Comparison of ENCODE assay signal across 8 cellular contexts in genomic region chr1:210584439-210585113, GRCh38.
DNase-seq lines count a peak whose midpoint lies in the region; ATAC-seq and TF ChIP-seq lines count a peak whose summit lies in the region.

No MANE protein-coding gene starts in this region.

- no peak overlapping the region for H3K4me2 ChIP-seq in neural progenitor cell

- H3K4me1 Mint-ChIP-seq in activated T-cell treated with anti-CD3 and anti-CD28 coated beads, Interleukin-2, amount 50 U/mL, for 4 hours (ENCODE audit: low read depth): no peaks in the 10 kb centered on the region
- H3K4me1 Mint-ChIP-seq in neural progenitor cell: peaks cover 3% of the 10 kb centered on the region

- H3K27ac Mint-ChIP-seq in neural progenitor cell: no peak overlapping the region

- H3K79me2 ChIP-seq in neural progenitor cell (ENCODE audit: low read depth): no peaks in the 10 kb centered on the region

- ATAC-seq in GM21786 (IDR thresholded peaks at IDR 0.05; ENCODE audit: unreplicated experiment): peak; percentile 81
- ATAC-seq in activated T-cell treated with anti-CD3 and anti-CD28 coated beads, Interleukin-2, amount 50 U/mL, for 4 hours: peak; percentile 83 to 86

- no peaks in the 10 kb centered on the region for H3F3A ChIP-seq in neural progenitor cell (ENCODE audit: low read depth)

- TF ChIP-seq POLR2A in Peyer's patch (IDR thresholded peaks at IDR 0.05) (no peak), suprapubic skin (IDR thresholded peaks at IDR 0.05) (no peak)

- no peak for TF ChIP-seq EP300 in suprapubic skin (IDR thresholded peaks at IDR 0.05)

- no peak overlapping the region for H3K4me3 Mint-ChIP-seq in activated T-cell treated with anti-CD3 and anti-CD28 coated beads, Interleukin-2, amount 50 U/mL, for 4 hours
- no peak overlapping the region for H3K4me3 Mint-ChIP-seq in neural progenitor cell

- H3K27me3 ChIP-seq in Peyer's patch (no peaks in the 10 kb centered on the region), neural progenitor cell (no peaks in the 10 kb centered on the region), suprapubic skin (no peaks in the 10 kb centered on the region)

- no peaks in the 10 kb centered on the region for H3K36me3 ChIP-seq in Peyer's patch
- H3K36me3 ChIP-seq in neural progenitor cell: no peaks in the 10 kb centered on the region
- no peaks in the 10 kb centered on the region for H3K36me3 ChIP-seq in suprapubic skin

- H2AFZ ChIP-seq in neural progenitor cell (replicated peaks): no peak overlapping the region

- no peak overlapping the region for H3K4me3 ChIP-seq in Peyer's patch
- H3K4me3 ChIP-seq in neural progenitor cell: no peak overlapping the region
- no peak overlapping the region for H3K4me3 ChIP-seq in suprapubic skin

- H3K9me3 ChIP-seq in Peyer's patch: no peaks in the 10 kb centered on the region
- H3K9me3 ChIP-seq in neural progenitor cell (ENCODE audit: low read depth): no peaks in the 10 kb centered on the region
- H3K9me3 ChIP-seq in suprapubic skin: no peaks in the 10 kb centered on the region

- H3K9me3 Mint-ChIP-seq in activated T-cell treated with anti-CD3 and anti-CD28 coated beads, Interleukin-2, amount 50 U/mL, for 4 hours: no peaks in the 10 kb centered on the region
- peaks cover 3% of the 10 kb centered on the region for H3K9me3 Mint-ChIP-seq in neural progenitor cell

- no peaks in the 10 kb centered on the region for H3K27me3 Mint-ChIP-seq in activated T-cell treated with anti-CD3 and anti-CD28 coated beads, Interleukin-2, amount 50 U/mL, for 4 hours (ENCODE audit: low read depth)
- H3K27me3 Mint-ChIP-seq in neural progenitor cell (ENCODE audit: insufficient read depth, low read depth): peaks cover 2% of the 10 kb centered on the region

- H3K27ac ChIP-seq in Peyer's patch (no peak overlapping the region), neural progenitor cell (no peak overlapping the region), suprapubic skin (no peak overlapping the region)

- DNase-seq in DMS153 treated with DMSO at 0.1 percent for 48 hours (lab: John Stamatoyannopoulos, UW; ENCODE audit: unreplicated experiment) (peak; percentile 97), Peyer's patch (peak; percentile 61 to 85 (median 74)), fibroblast of peridontal ligament (ENCODE audit: extremely low read depth) (peak; percentile 75), neural progenitor cell (ENCODE audit: low spot score) (peak; percentile 91), suprapubic skin (ENCODE audit: low spot score in 2 of 2) (peak; percentile 65 to 81)
- DNase-seq in activated T-cell treated with anti-CD3 and anti-CD28 coated beads, Interleukin-2, amount 50 U/mL, for 4 hours: peak; percentile 52

- TF ChIP-seq CTCF in LNCAP (IDR thresholded peaks at IDR 0.05): peak; percentile 87
- peak in 5 of 6 experiments; percentile 2 to 67 (median 56) for TF ChIP-seq CTCF in Peyer's patch (IDR thresholded peaks at IDR 0.05)
- peak; percentile 86 for TF ChIP-seq CTCF in neural progenitor cell (IDR thresholded peaks at IDR 0.05)
- peak in 1 of 2 donors; percentile 28 for TF ChIP-seq CTCF in suprapubic skin (IDR thresholded peaks at IDR 0.05)

- H3K4me1 ChIP-seq in Peyer's patch: no peaks in the 10 kb centered on the region
- no peaks in the 10 kb centered on the region for H3K4me1 ChIP-seq in neural progenitor cell
- H3K4me1 ChIP-seq in suprapubic skin: no peaks in the 10 kb centered on the region

- H3K9ac ChIP-seq in neural progenitor cell: no peak overlapping the region

- H4K20me1 ChIP-seq in neural progenitor cell (ENCODE audit: low read depth): no peaks in the 10 kb centered on the region

- WGBS in suprapubic skin: 28% methylated on average over 3 of the region's 3 CpGs

- peaks cover 4% of the 10 kb centered on the region for H3K36me3 Mint-ChIP-seq in activated T-cell treated with anti-CD3 and anti-CD28 coated beads, Interleukin-2, amount 50 U/mL, for 4 hours (ENCODE audit: insufficient read depth)
- H3K36me3 Mint-ChIP-seq in neural progenitor cell: no peaks in the 10 kb centered on the region
